Comparison of ENCODE assay signal across 5 cellular contexts in the genomic region with DNA sequence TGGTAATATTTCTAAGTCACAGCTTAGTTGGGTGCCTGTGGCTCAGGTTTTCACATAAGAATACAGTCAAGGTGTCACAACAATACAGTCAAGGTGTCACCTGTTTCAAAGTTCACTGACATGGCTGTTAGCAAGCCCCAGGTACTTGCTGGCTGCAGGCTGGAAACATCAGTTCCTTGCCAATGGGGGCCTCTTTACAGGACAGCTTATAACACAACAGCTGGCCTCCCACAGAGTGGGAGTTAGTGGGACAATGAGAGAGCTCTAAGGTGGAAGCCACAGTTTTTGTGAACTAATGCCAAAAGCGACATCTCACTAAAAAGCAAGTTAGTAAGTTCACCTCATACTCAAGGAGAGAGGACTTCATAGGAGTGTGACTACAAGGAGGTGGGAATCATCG. TPM values are rescaled to one million over a fixed set of nuclear protein-coding genes. Genes with fewer than 3 reads are reported as not detected.
"Had no signal": no experiment of that assay in that cellular context is flagged by ENCODE, and none has a peak within 500 bp of the region (broad histone marks: within the 10 kb centered on the region; RNA-seq: fewer than 3 reads in every experiment).

No MANE protein-coding gene starts in this region.

- ATAC-seq: K562 had no signal

- H3K4me3 Mint-ChIP-seq: H9 had no signal

- DNase-seq: GM23248, H9, HCEC 1CT, IMR-90 had no signal

- H3K4me3 ChIP-seq: GM23248, K562 had no signal

- H2AFZ ChIP-seq: GM23248 had no signal

- H3K9ac ChIP-seq: GM23248 had no signal

- H3K27ac ChIP-seq: GM23248 had no signal

RNA-seq across cellular contexts. Expression of a gene that starts 45.4 kb away (rescaled TPM):
- total RNA-seq: GM23248 had no signal
- polyA plus RNA-seq: GM23248 had no signal
